ENCODE assay signal across 1 cellular context in the genomic region with DNA sequence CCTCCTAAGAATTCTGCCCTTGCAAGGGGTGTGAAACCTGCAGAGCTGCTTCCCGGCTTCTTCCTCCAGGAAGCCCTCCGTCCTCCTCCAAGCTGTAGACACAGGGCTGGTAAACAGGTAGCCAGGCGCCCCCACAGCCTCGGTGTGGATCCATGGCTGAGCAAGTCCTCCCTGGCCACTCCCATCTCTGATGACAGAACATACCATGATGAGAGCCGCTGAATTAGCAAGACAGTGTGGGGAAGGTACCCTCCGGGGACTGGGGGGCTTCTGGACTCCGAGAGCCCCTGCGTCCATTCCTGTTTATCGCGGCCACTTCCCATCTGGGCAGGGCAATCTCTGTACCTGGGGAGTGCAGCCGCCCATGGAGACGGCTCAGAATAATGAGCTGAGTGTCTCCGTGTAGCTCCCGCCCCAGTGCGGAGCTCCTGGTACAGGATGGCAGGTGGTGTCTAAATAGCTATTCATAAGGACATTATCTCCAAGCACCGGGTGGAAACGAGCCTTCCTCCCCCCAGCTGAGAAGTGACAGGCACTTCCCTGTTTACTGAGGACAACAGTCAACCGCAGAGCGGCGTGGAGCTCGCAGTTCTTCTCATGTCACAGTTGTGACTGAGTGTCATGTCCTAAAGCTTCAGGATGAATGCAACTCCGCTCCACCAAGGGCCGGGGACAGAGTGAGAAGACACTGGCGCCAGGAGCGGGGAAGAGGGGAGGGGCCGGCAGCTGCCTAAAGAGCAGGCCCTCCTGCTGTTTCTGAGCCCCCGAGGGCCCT.
A peak's percentile ranks its signal among the peaks of the same experiment; 100 is the strongest.
TF ChIP-seq lines count a peak whose summit lies in the region.

No MANE protein-coding gene starts in this region.

TF ChIP-seq in K562, 482 proteins besides CTCF, POLR2A, EP300 and RAD21 (continued from another document and continues in another):
- TF ChIP-seq, protein P1, sequence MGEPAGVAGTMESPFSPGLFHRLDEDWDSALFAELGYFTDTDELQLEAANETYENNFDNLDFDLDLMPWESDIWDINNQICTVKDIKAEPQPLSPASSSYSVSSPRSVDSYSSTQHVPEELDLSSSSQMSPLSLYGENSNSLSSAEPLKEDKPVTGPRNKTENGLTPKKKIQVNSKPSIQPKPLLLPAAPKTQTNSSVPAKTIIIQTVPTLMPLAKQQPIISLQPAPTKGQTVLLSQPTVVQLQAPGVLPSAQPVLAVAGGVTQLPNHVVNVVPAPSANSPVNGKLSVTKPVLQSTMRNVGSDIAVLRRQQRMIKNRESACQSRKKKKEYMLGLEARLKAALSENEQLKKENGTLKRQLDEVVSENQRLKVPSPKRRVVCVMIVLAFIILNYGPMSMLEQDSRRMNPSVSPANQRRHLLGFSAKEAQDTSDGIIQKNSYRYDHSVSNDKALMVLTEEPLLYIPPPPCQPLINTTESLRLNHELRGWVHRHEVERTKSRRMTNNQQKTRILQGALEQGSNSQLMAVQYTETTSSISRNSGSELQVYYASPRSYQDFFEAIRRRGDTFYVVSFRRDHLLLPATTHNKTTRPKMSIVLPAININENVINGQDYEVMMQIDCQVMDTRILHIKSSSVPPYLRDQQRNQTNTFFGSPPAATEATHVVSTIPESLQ (CRISPR knock-in tag; IDR thresholded peaks at IDR 0.05): no peak
- peak; percentile 81 for TF ChIP-seq KLF16 (IDR thresholded peaks at IDR 0.05)
- TF ChIP-seq, protein P2, sequence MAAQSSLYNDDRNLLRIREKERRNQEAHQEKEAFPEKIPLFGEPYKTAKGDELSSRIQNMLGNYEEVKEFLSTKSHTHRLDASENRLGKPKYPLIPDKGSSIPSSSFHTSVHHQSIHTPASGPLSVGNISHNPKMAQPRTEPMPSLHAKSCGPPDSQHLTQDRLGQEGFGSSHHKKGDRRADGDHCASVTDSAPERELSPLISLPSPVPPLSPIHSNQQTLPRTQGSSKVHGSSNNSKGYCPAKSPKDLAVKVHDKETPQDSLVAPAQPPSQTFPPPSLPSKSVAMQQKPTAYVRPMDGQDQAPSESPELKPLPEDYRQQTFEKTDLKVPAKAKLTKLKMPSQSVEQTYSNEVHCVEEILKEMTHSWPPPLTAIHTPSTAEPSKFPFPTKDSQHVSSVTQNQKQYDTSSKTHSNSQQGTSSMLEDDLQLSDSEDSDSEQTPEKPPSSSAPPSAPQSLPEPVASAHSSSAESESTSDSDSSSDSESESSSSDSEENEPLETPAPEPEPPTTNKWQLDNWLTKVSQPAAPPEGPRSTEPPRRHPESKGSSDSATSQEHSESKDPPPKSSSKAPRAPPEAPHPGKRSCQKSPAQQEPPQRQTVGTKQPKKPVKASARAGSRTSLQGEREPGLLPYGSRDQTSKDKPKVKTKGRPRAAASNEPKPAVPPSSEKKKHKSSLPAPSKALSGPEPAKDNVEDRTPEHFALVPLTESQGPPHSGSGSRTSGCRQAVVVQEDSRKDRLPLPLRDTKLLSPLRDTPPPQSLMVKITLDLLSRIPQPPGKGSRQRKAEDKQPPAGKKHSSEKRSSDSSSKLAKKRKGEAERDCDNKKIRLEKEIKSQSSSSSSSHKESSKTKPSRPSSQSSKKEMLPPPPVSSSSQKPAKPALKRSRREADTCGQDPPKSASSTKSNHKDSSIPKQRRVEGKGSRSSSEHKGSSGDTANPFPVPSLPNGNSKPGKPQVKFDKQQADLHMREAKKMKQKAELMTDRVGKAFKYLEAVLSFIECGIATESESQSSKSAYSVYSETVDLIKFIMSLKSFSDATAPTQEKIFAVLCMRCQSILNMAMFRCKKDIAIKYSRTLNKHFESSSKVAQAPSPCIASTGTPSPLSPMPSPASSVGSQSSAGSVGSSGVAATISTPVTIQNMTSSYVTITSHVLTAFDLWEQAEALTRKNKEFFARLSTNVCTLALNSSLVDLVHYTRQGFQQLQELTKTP (IDR thresholded peaks at IDR 0.05; ENCODE audit: low read depth in 1 of 2, partially characterized antibody in 2 of 2): no peak
- no peak for TF ChIP-seq ZNF184 (CRISPR knock-in tag; IDR thresholded peaks at IDR 0.05)
- TF ChIP-seq ETV1 (tag; conservative IDR thresholded peaks at IDR 0.05; ENCODE audit: low read depth): no peak
- TF ChIP-seq CEBPG (CRISPR knock-in tag; IDR thresholded peaks at IDR 0.05): no peak
- TF ChIP-seq CEBPG (tag; conservative IDR thresholded peaks at IDR 0.05 in 1 of 2, IDR thresholded peaks at IDR 0.05 in 1 of 2): no peak
- peak; percentile 65; the same call in 1 of the 2 replicates for TF ChIP-seq ZNF436 (CRISPR knock-in tag; IDR thresholded peaks at IDR 0.05)
- peak; percentile 72 for TF ChIP-seq GATA2 (CRISPR knock-in tag; IDR thresholded peaks at IDR 0.05)
- no peak for TF ChIP-seq FIP1L1 (IDR thresholded peaks at IDR 0.05; ENCODE audit: low read depth, low read length, poor library complexity, severe bottlenecking)
- TF ChIP-seq CEBPB (tag; IDR thresholded peaks at IDR 0.05): no peak
- TF ChIP-seq ZNF41 (CRISPR knock-in tag; conservative IDR thresholded peaks at IDR 0.05): no peak
- TF ChIP-seq OTX1 (CRISPR knock-in tag; IDR thresholded peaks at IDR 0.05): no peak
- TF ChIP-seq, protein P3, sequence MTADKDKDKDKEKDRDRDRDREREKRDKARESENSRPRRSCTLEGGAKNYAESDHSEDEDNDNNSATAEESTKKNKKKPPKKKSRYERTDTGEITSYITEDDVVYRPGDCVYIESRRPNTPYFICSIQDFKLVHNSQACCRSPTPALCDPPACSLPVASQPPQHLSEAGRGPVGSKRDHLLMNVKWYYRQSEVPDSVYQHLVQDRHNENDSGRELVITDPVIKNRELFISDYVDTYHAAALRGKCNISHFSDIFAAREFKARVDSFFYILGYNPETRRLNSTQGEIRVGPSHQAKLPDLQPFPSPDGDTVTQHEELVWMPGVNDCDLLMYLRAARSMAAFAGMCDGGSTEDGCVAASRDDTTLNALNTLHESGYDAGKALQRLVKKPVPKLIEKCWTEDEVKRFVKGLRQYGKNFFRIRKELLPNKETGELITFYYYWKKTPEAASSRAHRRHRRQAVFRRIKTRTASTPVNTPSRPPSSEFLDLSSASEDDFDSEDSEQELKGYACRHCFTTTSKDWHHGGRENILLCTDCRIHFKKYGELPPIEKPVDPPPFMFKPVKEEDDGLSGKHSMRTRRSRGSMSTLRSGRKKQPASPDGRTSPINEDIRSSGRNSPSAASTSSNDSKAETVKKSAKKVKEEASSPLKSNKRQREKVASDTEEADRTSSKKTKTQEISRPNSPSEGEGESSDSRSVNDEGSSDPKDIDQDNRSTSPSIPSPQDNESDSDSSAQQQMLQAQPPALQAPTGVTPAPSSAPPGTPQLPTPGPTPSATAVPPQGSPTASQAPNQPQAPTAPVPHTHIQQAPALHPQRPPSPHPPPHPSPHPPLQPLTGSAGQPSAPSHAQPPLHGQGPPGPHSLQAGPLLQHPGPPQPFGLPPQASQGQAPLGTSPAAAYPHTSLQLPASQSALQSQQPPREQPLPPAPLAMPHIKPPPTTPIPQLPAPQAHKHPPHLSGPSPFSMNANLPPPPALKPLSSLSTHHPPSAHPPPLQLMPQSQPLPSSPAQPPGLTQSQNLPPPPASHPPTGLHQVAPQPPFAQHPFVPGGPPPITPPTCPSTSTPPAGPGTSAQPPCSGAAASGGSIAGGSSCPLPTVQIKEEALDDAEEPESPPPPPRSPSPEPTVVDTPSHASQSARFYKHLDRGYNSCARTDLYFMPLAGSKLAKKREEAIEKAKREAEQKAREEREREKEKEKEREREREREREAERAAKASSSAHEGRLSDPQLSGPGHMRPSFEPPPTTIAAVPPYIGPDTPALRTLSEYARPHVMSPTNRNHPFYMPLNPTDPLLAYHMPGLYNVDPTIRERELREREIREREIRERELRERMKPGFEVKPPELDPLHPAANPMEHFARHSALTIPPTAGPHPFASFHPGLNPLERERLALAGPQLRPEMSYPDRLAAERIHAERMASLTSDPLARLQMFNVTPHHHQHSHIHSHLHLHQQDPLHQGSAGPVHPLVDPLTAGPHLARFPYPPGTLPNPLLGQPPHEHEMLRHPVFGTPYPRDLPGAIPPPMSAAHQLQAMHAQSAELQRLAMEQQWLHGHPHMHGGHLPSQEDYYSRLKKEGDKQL (CRISPR knock-in tag; IDR thresholded peaks at IDR 0.05; ENCODE audit: borderline replicate concordance): no peak
- TF ChIP-seq TEAD1 (CRISPR knock-in tag; IDR thresholded peaks at IDR 0.05): peak in 1 of 2 experiments; percentile 55; a peak in 1 of 4 replicates
- no peak for TF ChIP-seq NFRKB (IDR thresholded peaks at IDR 0.05; ENCODE audit: low read depth)
- TF ChIP-seq, protein P4, sequence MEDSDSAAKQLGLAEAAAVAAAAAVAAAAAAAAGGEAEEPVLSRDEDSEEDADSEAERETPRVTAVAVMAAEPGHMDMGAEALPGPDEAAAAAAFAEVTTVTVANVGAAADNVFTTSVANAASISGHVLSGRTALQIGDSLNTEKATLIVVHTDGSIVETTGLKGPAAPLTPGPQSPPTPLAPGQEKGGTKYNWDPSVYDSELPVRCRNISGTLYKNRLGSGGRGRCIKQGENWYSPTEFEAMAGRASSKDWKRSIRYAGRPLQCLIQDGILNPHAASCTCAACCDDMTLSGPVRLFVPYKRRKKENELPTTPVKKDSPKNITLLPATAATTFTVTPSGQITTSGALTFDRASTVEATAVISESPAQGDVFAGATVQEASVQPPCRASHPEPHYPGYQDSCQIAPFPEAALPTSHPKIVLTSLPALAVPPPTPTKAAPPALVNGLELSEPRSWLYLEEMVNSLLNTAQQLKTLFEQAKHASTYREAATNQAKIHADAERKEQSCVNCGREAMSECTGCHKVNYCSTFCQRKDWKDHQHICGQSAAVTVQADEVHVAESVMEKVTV (CRISPR knock-in tag; IDR thresholded peaks at IDR 0.05): no peak
- TF ChIP-seq PRPF4 (IDR thresholded peaks at IDR 0.05; ENCODE audit: insufficient read depth, low read depth, low read length, poor library complexity, severe bottlenecking): no peak
- TF ChIP-seq NEUROD1 (IDR thresholded peaks at IDR 0.05; ENCODE audit: borderline replicate concordance, low read depth, low read length, partially characterized antibody): no peak
- TF ChIP-seq HNRNPK (IDR thresholded peaks at IDR 0.05; ENCODE audit: low read depth, low read length, poor library complexity, severe bottlenecking): no peak
- TF ChIP-seq ZNF561 (CRISPR knock-in tag; conservative IDR thresholded peaks at IDR 0.05): no peak
- peak; percentile 88 for TF ChIP-seq RNF2 (IDR thresholded peaks at IDR 0.05)
- TF ChIP-seq EWSR1 (IDR thresholded peaks at IDR 0.05; ENCODE audit: borderline replicate concordance, low read depth, partially characterized antibody): no peak
- TF ChIP-seq, protein P5, sequence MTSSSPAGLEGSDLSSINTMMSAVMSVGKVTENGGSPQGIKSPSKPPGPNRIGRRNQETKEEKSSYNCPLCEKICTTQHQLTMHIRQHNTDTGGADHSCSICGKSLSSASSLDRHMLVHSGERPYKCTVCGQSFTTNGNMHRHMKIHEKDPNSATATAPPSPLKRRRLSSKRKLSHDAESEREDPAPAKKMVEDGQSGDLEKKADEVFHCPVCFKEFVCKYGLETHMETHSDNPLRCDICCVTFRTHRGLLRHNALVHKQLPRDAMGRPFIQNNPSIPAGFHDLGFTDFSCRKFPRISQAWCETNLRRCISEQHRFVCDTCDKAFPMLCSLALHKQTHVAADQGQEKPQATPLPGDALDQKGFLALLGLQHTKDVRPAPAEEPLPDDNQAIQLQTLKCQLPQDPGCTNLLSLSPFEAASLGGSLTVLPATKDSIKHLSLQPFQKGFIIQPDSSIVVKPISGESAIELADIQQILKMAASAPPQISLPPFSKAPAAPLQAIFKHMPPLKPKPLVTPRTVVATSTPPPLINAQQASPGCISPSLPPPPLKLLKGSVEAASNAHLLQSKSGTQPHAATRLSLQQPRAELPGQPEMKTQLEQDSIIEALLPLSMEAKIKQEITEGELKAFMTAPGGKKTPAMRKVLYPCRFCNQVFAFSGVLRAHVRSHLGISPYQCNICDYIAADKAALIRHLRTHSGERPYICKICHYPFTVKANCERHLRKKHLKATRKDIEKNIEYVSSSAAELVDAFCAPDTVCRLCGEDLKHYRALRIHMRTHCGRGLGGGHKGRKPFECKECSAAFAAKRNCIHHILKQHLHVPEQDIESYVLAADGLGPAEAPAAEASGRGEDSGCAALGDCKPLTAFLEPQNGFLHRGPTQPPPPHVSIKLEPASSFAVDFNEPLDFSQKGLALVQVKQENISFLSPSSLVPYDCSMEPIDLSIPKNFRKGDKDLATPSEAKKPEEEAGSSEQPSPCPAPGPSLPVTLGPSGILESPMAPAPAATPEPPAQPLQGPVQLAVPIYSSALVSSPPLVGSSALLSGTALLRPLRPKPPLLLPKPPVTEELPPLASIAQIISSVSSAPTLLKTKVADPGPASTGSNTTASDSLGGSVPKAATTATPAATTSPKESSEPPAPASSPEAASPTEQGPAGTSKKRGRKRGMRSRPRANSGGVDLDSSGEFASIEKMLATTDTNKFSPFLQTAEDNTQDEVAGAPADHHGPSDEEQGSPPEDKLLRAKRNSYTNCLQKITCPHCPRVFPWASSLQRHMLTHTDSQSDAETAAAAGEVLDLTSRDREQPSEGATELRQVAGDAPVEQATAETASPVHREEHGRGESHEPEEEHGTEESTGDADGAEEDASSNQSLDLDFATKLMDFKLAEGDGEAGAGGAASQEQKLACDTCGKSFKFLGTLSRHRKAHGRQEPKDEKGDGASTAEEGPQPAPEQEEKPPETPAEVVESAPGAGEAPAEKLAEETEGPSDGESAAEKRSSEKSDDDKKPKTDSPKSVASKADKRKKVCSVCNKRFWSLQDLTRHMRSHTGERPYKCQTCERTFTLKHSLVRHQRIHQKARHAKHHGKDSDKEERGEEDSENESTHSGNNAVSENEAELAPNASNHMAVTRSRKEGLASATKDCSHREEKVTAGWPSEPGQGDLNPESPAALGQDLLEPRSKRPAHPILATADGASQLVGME (CRISPR knock-in tag; IDR thresholded peaks at IDR 0.05): no peak
- no peak for TF ChIP-seq STAT5B (CRISPR knock-in tag; IDR thresholded peaks at IDR 0.05)
- TF ChIP-seq ZNF668 (CRISPR knock-in tag; IDR thresholded peaks at IDR 0.05): no peak
- TF ChIP-seq ZBTB7A (IDR thresholded peaks at IDR 0.05; ENCODE audit: borderline replicate concordance, control insufficient read depth, low read depth, low read length): peak; percentile 39; the same call in 1 of the 2 replicates
- no peak for TF ChIP-seq PPARD (CRISPR knock-in tag; IDR thresholded peaks at IDR 0.05)
- TF ChIP-seq ELF1 (tag; IDR thresholded peaks at IDR 0.05): peak; percentile 65
- TF ChIP-seq PTBP1 (IDR thresholded peaks at IDR 0.05; ENCODE audit: low read depth, low read length): no peak
- TF ChIP-seq HDAC3 (IDR thresholded peaks at IDR 0.05; ENCODE audit: borderline replicate concordance, partially characterized antibody): no peak
- TF ChIP-seq ZNF76 (CRISPR knock-in tag; IDR thresholded peaks at IDR 0.05; ENCODE audit: borderline replicate concordance): no peak
- TF ChIP-seq MCM5 (IDR thresholded peaks at IDR 0.05; ENCODE audit: low read depth): no peak
